8 cellular contexts compared by ENCODE assay signal in the genomic region with DNA sequence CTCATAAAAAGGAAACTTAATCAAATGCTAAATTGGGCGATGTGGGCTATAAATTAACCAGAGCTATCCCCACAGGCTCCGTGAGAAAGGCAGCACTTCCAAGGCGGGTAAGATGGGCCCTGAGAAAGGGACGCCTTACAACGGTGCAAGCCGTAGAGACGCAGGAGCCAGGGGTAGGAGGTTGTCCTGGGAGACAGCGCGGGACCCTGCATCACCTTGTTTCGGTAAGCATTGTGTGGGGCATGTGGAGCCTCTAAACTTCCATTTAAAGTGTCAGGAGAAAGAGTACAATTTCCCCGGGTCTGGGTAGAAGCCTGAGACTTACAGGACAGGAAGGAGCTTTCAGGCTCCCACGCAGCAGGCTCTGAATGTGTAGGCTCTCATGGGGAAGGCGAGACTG. TPM values are rescaled to one million over a fixed set of nuclear protein-coding genes. Genes with fewer than 3 reads are reported as not detected.
DNase-seq lines count a peak whose midpoint lies in the region; ATAC-seq and TF ChIP-seq lines count a peak whose summit lies in the region.

No MANE protein-coding gene starts in this region.

- peaks cover 25% of the 10 kb centered on the region for H3K4me1 ChIP-seq in CD8-positive, alpha-beta T cell (ENCODE audit: insufficient read depth, low read length)
- H3K4me1 ChIP-seq in NT2/D1 (ENCODE audit: insufficient read depth, insufficient read length), result peaks cover 31% of the 10 kb centered on the region

- CTCF ChIA-PET in CD8-positive, alpha-beta T cell (lab: Charles Lee), result interaction anchor here (0.7 to 1.2 kb wide), 2 partner anchors 24 to 34 kb away, joined by 3 read pairs; no protein-coding TSS in a partner anchor

- H3K4me3 Mint-ChIP-seq in CD8-positive, alpha-beta T cell, result peak overlapping the region; percentile 91
- H3K4me3 Mint-ChIP-seq in endothelial cell (ENCODE audit: unreplicated experiment), result peak overlapping the region; percentile 88
- peak overlapping the region; percentile 81 for H3K4me3 Mint-ChIP-seq in osteocyte (ENCODE audit: unreplicated experiment)

- H3K36me3 ChIP-seq in CD8-positive, alpha-beta T cell (ENCODE audit: insufficient read depth, low read length), result no peaks in the 10 kb centered on the region
- no peaks in the 10 kb centered on the region for H3K36me3 ChIP-seq in NT2/D1 (ENCODE audit: insufficient read depth, insufficient read length, low read length)

- H3K27me3 ChIP-seq in CD8-positive, alpha-beta T cell (ENCODE audit: insufficient read depth, low read length), result no peaks in the 10 kb centered on the region
- peaks cover 18% of the 10 kb centered on the region for H3K27me3 ChIP-seq in NT2/D1 (ENCODE audit: insufficient read depth, insufficient read length)

- POLR2A ChIA-PET in CD8-positive, alpha-beta T cell (lab: Charles Lee), result interaction anchor here (0.9 to 2.6 kb wide), 4 partner anchors 10 to 87 kb away, joined by 3 to 9 read pairs (median 4); partner anchors contain the start of gene ILKAP

- no peak for TF ChIP-seq CTCF in CD8-positive, alpha-beta T cell (IDR thresholded peaks at IDR 0.05)
- TF ChIP-seq CTCF in endothelial cell (IDR thresholded peaks at IDR 0.05; ENCODE audit: unreplicated experiment) (no peak), osteocyte (IDR thresholded peaks at IDR 0.05) (no peak)

- peak overlapping the region; percentile 77 for H3K9ac ChIP-seq in NT2/D1 (ENCODE audit: insufficient read length, low read depth)

- intact Hi-C loops in CD8-positive, alpha-beta T cell (cut with DNase I, micrococcal nuclease), result loop anchor here (1.0 to 10.0 kb wide), 7 partner anchors 31 to 857 kb away; partner anchors contain the start of genes HES6 (in 2 of the 2), ILKAP (in 1 of the 2), SCLY (in 1 of the 2) and TRAF3IP1 (in 1 of the 2)

- no peak for DNase-seq in CD8-positive, alpha-beta T cell
- DNase-seq in NT2/D1 (ENCODE audit: low read depth, low spot score) (no peak), endothelial cell (ENCODE audit: low spot score) (no peak), osteocyte (ENCODE audit: extremely low spot score, unreplicated experiment) (no peak), NCI-H146 treated with DMSO at 0.1 percent for 48 hours (lab: John Stamatoyannopoulos, UW; ENCODE audit: unreplicated experiment) (no peak)
- DNase-seq in effector CD4-positive, alpha-beta T cell, result no peak

- no peaks in the 10 kb centered on the region for H3K27me3 Mint-ChIP-seq in CD8-positive, alpha-beta T cell (ENCODE audit: low read depth)
- H3K27me3 Mint-ChIP-seq in endothelial cell (ENCODE audit: unreplicated experiment) (peaks cover 28% of the 10 kb centered on the region), osteocyte (ENCODE audit: unreplicated experiment) (peaks cover 2% of the 10 kb centered on the region)

- peak overlapping the region; percentile 66 for H3K4me3 ChIP-seq in CD8-positive, alpha-beta T cell (ENCODE audit: low read depth, low read length)
- peak overlapping the region; percentile 89 for H3K4me3 ChIP-seq in NT2/D1 (ENCODE audit: insufficient read length, low read depth)

- no peaks in the 10 kb centered on the region for H3K9me3 Mint-ChIP-seq in CD8-positive, alpha-beta T cell
- no peaks in the 10 kb centered on the region for H3K9me3 Mint-ChIP-seq in endothelial cell (ENCODE audit: unreplicated experiment)
- H3K9me3 Mint-ChIP-seq in osteocyte (ENCODE audit: unreplicated experiment), result no peaks in the 10 kb centered on the region

- H3K36me3 Mint-ChIP-seq in CD8-positive, alpha-beta T cell, result peaks cover 3% of the 10 kb centered on the region
- H3K36me3 Mint-ChIP-seq in endothelial cell (ENCODE audit: low read depth, unreplicated experiment), result peaks cover under 1% of the 10 kb centered on the region
- no peaks in the 10 kb centered on the region for H3K36me3 Mint-ChIP-seq in osteocyte (ENCODE audit: unreplicated experiment)

- H3K4me1 Mint-ChIP-seq in CD8-positive, alpha-beta T cell (ENCODE audit: low read depth), result peaks cover 36% of the 10 kb centered on the region
- peaks cover 15% of the 10 kb centered on the region for H3K4me1 Mint-ChIP-seq in endothelial cell (ENCODE audit: unreplicated experiment)
- peaks cover 40% of the 10 kb centered on the region for H3K4me1 Mint-ChIP-seq in osteocyte (ENCODE audit: unreplicated experiment)

- no peaks in the 10 kb centered on the region for H3K9me3 ChIP-seq in CD8-positive, alpha-beta T cell (ENCODE audit: low read length)
- no peaks in the 10 kb centered on the region for H3K9me3 ChIP-seq in NT2/D1 (ENCODE audit: insufficient read depth, low read length)

- H3K27ac ChIP-seq in CD8-positive, alpha-beta T cell (ENCODE audit: low read depth, low read length), result peak overlapping the region; percentile 91

- peak overlapping the region; percentile 96 for H3K27ac Mint-ChIP-seq in CD8-positive, alpha-beta T cell
- H3K27ac Mint-ChIP-seq in endothelial cell (ENCODE audit: unreplicated experiment), result peak overlapping the region; percentile 84
- no peak overlapping the region for H3K27ac Mint-ChIP-seq in osteocyte (ENCODE audit: unreplicated experiment)

- no peak for ATAC-seq in CD8-positive, alpha-beta T cell
- ATAC-seq in GM19324 (IDR thresholded peaks at IDR 0.05; ENCODE audit: low FRiP score, unreplicated experiment) (no peak), GM18909 (IDR thresholded peaks at IDR 0.05; ENCODE audit: poor library complexity, unreplicated experiment) (no peak)

RNA-seq across cellular contexts. Expression of gene PER2, which starts 1.2 kb away (rescaled TPM):
- total RNA-seq in CD8-positive, alpha-beta T cell, result 10 to 100 TPM; 43.9 to 45.7 TPM
- total RNA-seq in endothelial cell (ENCODE audit: unreplicated experiment) (5.5 TPM), osteocyte (3.7 and 5.7 TPM in 2 replicates)

RNA-seq across cellular contexts. Expression of gene TRAF3IP1, which starts 30.7 kb away (rescaled TPM):
- total RNA-seq in CD8-positive, alpha-beta T cell, result 1 to 10 TPM; 6.1 to 8.6 TPM
- total RNA-seq in endothelial cell (ENCODE audit: unreplicated experiment) (17.1 TPM), osteocyte (17.3 and 19.4 TPM in 2 replicates)

RNA-seq across cellular contexts. Expression of gene HES6, which starts 49.7 kb away (rescaled TPM):
- 1 to 10 TPM in 1 of 2 experiments, under 1 TPM in 1; 0.98 to 1.5 TPM for total RNA-seq in CD8-positive, alpha-beta T cell
- total RNA-seq in endothelial cell (ENCODE audit: unreplicated experiment), result 5.0 TPM
- 6.2 and 6.5 TPM in 2 replicates for total RNA-seq in osteocyte
